ENCODE assay signal across 8 cellular contexts in the genomic region with DNA sequence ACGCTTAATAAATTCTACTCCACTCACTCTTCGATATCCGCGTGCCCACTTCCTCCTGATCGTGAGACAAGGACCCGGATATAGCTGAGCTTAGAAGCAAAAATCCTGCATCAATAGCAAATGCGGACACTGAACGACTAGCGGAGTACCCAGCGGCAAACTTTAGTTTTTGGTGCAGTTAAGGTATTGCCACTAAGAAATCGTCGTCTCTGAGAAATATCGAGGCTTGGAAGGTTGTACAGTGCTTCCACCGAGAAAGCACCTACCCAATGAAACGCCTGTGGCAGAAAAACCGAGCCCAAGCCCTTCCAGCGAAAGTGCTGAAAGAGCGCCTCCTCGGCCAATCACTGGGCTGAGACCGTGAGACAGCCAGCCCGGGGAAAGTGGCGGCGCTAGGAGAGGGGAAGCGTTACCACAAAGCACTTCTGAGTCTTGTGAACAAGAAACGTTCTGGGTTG. TPM values are rescaled to one million over a fixed set of nuclear protein-coding genes. Genes with fewer than 3 reads are reported as not detected.
DNase-seq lines count a peak whose midpoint lies in the region; ATAC-seq and TF ChIP-seq lines count a peak whose summit lies in the region.

No MANE protein-coding gene starts in this region.

- no peak for TF ChIP-seq POLR2A in suprapubic skin (IDR thresholded peaks at IDR 0.05)

- TF ChIP-seq CTCF in OCI-LY7 (conservative IDR thresholded peaks at IDR 0.05; ENCODE audit: low read length) (no peak; the same call in 1 of the 2 replicates), suprapubic skin (IDR thresholded peaks at IDR 0.05) (no peak)

- no peaks in the 10 kb centered on the region for H3K9me3 ChIP-seq in OCI-LY7 (ENCODE audit: low read length)
- no peaks in the 10 kb centered on the region for H3K9me3 ChIP-seq in esophagus (ENCODE audit: control insufficient read depth in 2 of 2, insufficient read depth in 1 of 2, low read depth in 1 of 2, low read length in 1 of 2)
- H3K9me3 ChIP-seq in suprapubic skin = no peaks in the 10 kb centered on the region

- H3K27me3 Mint-ChIP-seq in natural killer cell treated with Interleukin-12 subunit alpha and Interleukin-12 subunit beta and Interleukin-15 and Interleukin-18, amount 100 ng/mL, for 72 hours = no peaks in the 10 kb centered on the region

- H3K4me2 ChIP-seq in OCI-LY7 (ENCODE audit: low read length) = peak overlapping the region; percentile 96

- H3K27ac ChIP-seq in OCI-LY7 (ENCODE audit: low read depth, low read length, poor library complexity, severe bottlenecking) = peak overlapping the region; percentile 86
- H3K27ac ChIP-seq in esophagus (ENCODE audit: low read depth in 2 of 2, low read length in 1 of 2) = peak overlapping the region; percentile 87 to 91
- H3K27ac ChIP-seq in suprapubic skin = peak overlapping the region; percentile 90

- H3K27ac Mint-ChIP-seq in natural killer cell treated with Interleukin-12 subunit alpha and Interleukin-12 subunit beta and Interleukin-15 and Interleukin-18, amount 100 ng/mL, for 72 hours = peak overlapping the region; percentile 92 to 99

- no peaks in the 10 kb centered on the region for H3K79me2 ChIP-seq in OCI-LY7 (ENCODE audit: insufficient read depth, low read depth, low read length)

- no peaks in the 10 kb centered on the region for H3K27me3 ChIP-seq in esophagus (ENCODE audit: control insufficient read depth in 1 of 2, insufficient read depth in 2 of 2, low read length in 2 of 2)
- peaks cover 15% of the 10 kb centered on the region for H3K27me3 ChIP-seq in suprapubic skin

- intact Hi-C loops in OCI-LY7 (cut with micrococcal nuclease; ENCODE audit: unreplicated experiment) = loop anchor here (1.0 to 5.0 kb wide), 4 partner anchors 13 to 594 kb away; partner anchors contain the start of genes ANXA2R and NNT

- H4K20me1 ChIP-seq in OCI-LY7 (ENCODE audit: insufficient read depth, low read length) = no peaks in the 10 kb centered on the region

- H3K36me3 Mint-ChIP-seq in natural killer cell treated with Interleukin-12 subunit alpha and Interleukin-12 subunit beta and Interleukin-15 and Interleukin-18, amount 100 ng/mL, for 72 hours = no peaks in the 10 kb centered on the region

- peak overlapping the region; percentile 96 for H2AFZ ChIP-seq in OCI-LY7 (ENCODE audit: low read length)

- CTCF ChIA-PET in OCI-LY7 (lab: Charles Lee; ENCODE audit: unreplicated experiment) = interaction anchor here (0.8 to 1.5 kb wide), 4 partner anchors 11 to 113 kb away, joined by 3 read pairs; partner anchors contain the start of gene ZNF131

- peak overlapping the region; percentile 70 for H3K4me3 ChIP-seq in OCI-LY7 (ENCODE audit: low read depth, low read length, poor library complexity, severe bottlenecking)
- H3K4me3 ChIP-seq in esophagus (ENCODE audit: low read depth in 1 of 2, low read length in 2 of 2) = peak overlapping the region; percentile 33 to 56
- peak overlapping the region; percentile 61 for H3K4me3 ChIP-seq in suprapubic skin

- POLR2A ChIA-PET in OCI-LY7 (lab: Charles Lee) = interaction anchor here (0.6 to 4.7 kb wide), 10 partner anchors 9 to 113 kb away, joined by 3 to 88 read pairs (median 5); partner anchors contain the start of gene ZNF131

- 2 to 3% methylated on average over 25 of the region's 25 CpGs for WGBS in esophagus, 2 donors
- WGBS in suprapubic skin = 3% methylated on average over 22 of the region's 25 CpGs

- H3K4me3 Mint-ChIP-seq in natural killer cell treated with Interleukin-12 subunit alpha and Interleukin-12 subunit beta and Interleukin-15 and Interleukin-18, amount 100 ng/mL, for 72 hours = peak overlapping the region; percentile 78

- H3K36me3 ChIP-seq in OCI-LY7 (ENCODE audit: insufficient read depth, low read length) = no peaks in the 10 kb centered on the region
- no peaks in the 10 kb centered on the region for H3K36me3 ChIP-seq in esophagus (ENCODE audit: control insufficient read depth in 2 of 2, insufficient read depth in 2 of 2, low read length in 1 of 2)
- no peaks in the 10 kb centered on the region for H3K36me3 ChIP-seq in suprapubic skin

- H3K9me3 Mint-ChIP-seq in natural killer cell treated with Interleukin-12 subunit alpha and Interleukin-12 subunit beta and Interleukin-15 and Interleukin-18, amount 100 ng/mL, for 72 hours = no peaks in the 10 kb centered on the region

- H3K4me1 Mint-ChIP-seq in natural killer cell treated with Interleukin-12 subunit alpha and Interleukin-12 subunit beta and Interleukin-15 and Interleukin-18, amount 100 ng/mL, for 72 hours (ENCODE audit: low read depth in 2 of 2) = peaks cover 35 to 44% of the 10 kb centered on the region in 2 donors

- peak; percentile 46 for ATAC-seq in GM21529 (IDR thresholded peaks at IDR 0.05; ENCODE audit: unreplicated experiment)
- peak; percentile 83 to 84 for ATAC-seq in natural killer cell treated with Interleukin-12 subunit alpha and Interleukin-12 subunit beta and Interleukin-15 and Interleukin-18, amount 100 ng/mL, for 72 hours

- H3K4me1 ChIP-seq in OCI-LY7 (ENCODE audit: insufficient read depth, low read length, poor library complexity, severe bottlenecking) (peaks cover 32% of the 10 kb centered on the region), esophagus (ENCODE audit: control insufficient read depth in 2 of 2, insufficient read depth in 2 of 2, low read length in 1 of 2) (no peaks in the 10 kb centered on the region), suprapubic skin (peaks cover 25% of the 10 kb centered on the region)

- TF ChIP-seq EP300 in suprapubic skin (IDR thresholded peaks at IDR 0.05) = no peak

- no peaks in the 10 kb centered on the region for H3K9me2 ChIP-seq in OCI-LY7 (ENCODE audit: insufficient read depth, low read length)

- DNase-seq in DMS153 treated with DMSO at 0.1 percent for 48 hours (lab: John Stamatoyannopoulos, UW; ENCODE audit: unreplicated experiment) (peak; percentile 93), HuH-7.5 (ENCODE audit: low spot score) (peak; percentile 42), OCI-LY7 (ENCODE audit: low spot score) (peak; percentile 85), activated T-cell treated with anti-CD3 and anti-CD28 coated beads for 24 hours (ENCODE audit: low read depth) (peak; percentile 75), suprapubic skin (ENCODE audit: low spot score in 2 of 2) (peak in 1 of 2 donors; percentile 86)
- peak; percentile 90 for DNase-seq in natural killer cell treated with Interleukin-12 subunit alpha and Interleukin-12 subunit beta and Interleukin-15 and Interleukin-18, amount 100 ng/mL, for 72 hours (ENCODE audit: low spot score)

- BruUV-seq in OCI-LY7 (replicated peaks; lab: Mats Ljungman, UMichigan) = no TSS peak

RNA-seq across cellular contexts. Expression of gene ANXA2R, which starts 32.2 kb away (rescaled TPM):
- 13.5 and 15.4 TPM in 2 replicates for total RNA-seq in OCI-LY7 (2014; rRNA removed; shearing (Covaris generic))
- total RNA-seq in OCI-LY7 (2022) (11.4 and 15.1 TPM in 2 replicates), suprapubic skin (1 to 10 TPM in 1 of 4 donors, under 1 TPM in 2, not detected in 1; 0.39 to 3.1 (median 0.89) TPM)
- 1 to 10 TPM; 2.3 to 2.4 TPM for polyA plus RNA-seq in esophagus
- 1 to 10 TPM; 4.8 to 6.9 TPM for total RNA-seq in natural killer cell treated with Interleukin-12 subunit alpha and Interleukin-12 subunit beta and Interleukin-15 and Interleukin-18, amount 100 ng/mL, for 72 hours
